26 cellular contexts compared by ENCODE assay signal in genomic region chr12:42728770-42729531, GRCh38.
"Had no signal": no experiment of that assay in that cellular context is flagged by ENCODE, and none has a peak within 500 bp of the region (broad histone marks: within the 10 kb centered on the region; RNA-seq: fewer than 3 reads in every experiment).

No MANE protein-coding gene starts in this region.

- ATAC-seq: gastroesophageal sphincter; heart right ventricle; left lobe of liver; mucosa of descending colon; natural killer cell treated with Interleukin-12 subunit alpha and Interleukin-12 subunit beta and Interleukin-15 and Interleukin-18, amount 100 ng/mL, for 72 hours; sciatic nerve; stimulated activated memory B cell treated with anti-CD40 and anti-IgM and Interleukin-4, amounts not matched to agents 10 μg/mL and 1 μg/mL and 100 μg/mL, for 72 hours; upper lobe of right lung had no signal

- H3K4me3 ChIP-seq: esophagus muscularis mucosa, gastroesophageal sphincter, heart right ventricle, lung, mucosa of descending colon, prostate gland, right atrium auricular region, thoracic aorta, tibial nerve, upper lobe of right lung, uterus had no signal

- H3K4me1 ChIP-seq: foreskin keratinocyte, gastroesophageal sphincter, prostate gland, right atrium auricular region, tibial nerve, upper lobe of right lung, uterus had no signal

- H3K36me3 ChIP-seq: esophagus muscularis mucosa, gastroesophageal sphincter, heart right ventricle, prostate gland, right atrium auricular region, thoracic aorta, tibial nerve, upper lobe of right lung, uterus had no signal

- H3K9me3 ChIP-seq: prostate gland, thoracic aorta, upper lobe of right lung, uterus had no signal

- H3K36me3 Mint-ChIP-seq: memory B cell; naive B cell; natural killer cell treated with Interleukin-12 subunit alpha and Interleukin-12 subunit beta and Interleukin-15 and Interleukin-18, amount 100 ng/mL, for 72 hours; stimulated activated memory B cell treated with anti-CD40 and anti-IgM and Interleukin-4, amounts not matched to agents 10 μg/mL and 1 μg/mL and 100 μg/mL, for 72 hours had no signal

- H3K4me3 Mint-ChIP-seq: memory B cell; mesothelial cell of epicardium; naive B cell; natural killer cell treated with Interleukin-12 subunit alpha and Interleukin-12 subunit beta and Interleukin-15 and Interleukin-18, amount 100 ng/mL, for 72 hours; neural crest cell; stimulated activated memory B cell treated with anti-CD40 and anti-IgM and Interleukin-4, amounts not matched to agents 10 μg/mL and 1 μg/mL and 100 μg/mL, for 72 hours; stimulated activated naive CD8-positive, alpha-beta T cell treated with anti-CD3 and anti-CD28 coated beads, Interleukin-15, Interleukin-2, amounts not matched to agents 100 ng/mL and 50 ng/mL, for 24 hours had no signal

- H3K27ac Mint-ChIP-seq: memory B cell; naive B cell; natural killer cell treated with Interleukin-12 subunit alpha and Interleukin-12 subunit beta and Interleukin-15 and Interleukin-18, amount 100 ng/mL, for 72 hours; stimulated activated memory B cell treated with anti-CD40 and anti-IgM and Interleukin-4, amounts not matched to agents 10 μg/mL and 1 μg/mL and 100 μg/mL, for 72 hours; stimulated activated naive CD8-positive, alpha-beta T cell treated with anti-CD3 and anti-CD28 coated beads, Interleukin-15, Interleukin-2, amounts not matched to agents 100 ng/mL and 50 ng/mL, for 24 hours had no signal

- H3K27ac ChIP-seq: epithelial cell of prostate, esophagus muscularis mucosa, foreskin keratinocyte, gastroesophageal sphincter, heart right ventricle, prostate gland, right atrium auricular region, thoracic aorta, tibial nerve, upper lobe of right lung, uterus had no signal

- H3K4me1 Mint-ChIP-seq: memory B cell; naive B cell; neural crest cell; stimulated activated memory B cell treated with anti-CD40 and anti-IgM and Interleukin-4, amounts not matched to agents 10 μg/mL and 1 μg/mL and 100 μg/mL, for 72 hours had no signal

- H3K27me3 Mint-ChIP-seq: natural killer cell treated with Interleukin-12 subunit alpha and Interleukin-12 subunit beta and Interleukin-15 and Interleukin-18, amount 100 ng/mL, for 72 hours; stimulated activated memory B cell treated with anti-CD40 and anti-IgM and Interleukin-4, amounts not matched to agents 10 μg/mL and 1 μg/mL and 100 μg/mL, for 72 hours; stimulated activated naive CD8-positive, alpha-beta T cell treated with anti-CD3 and anti-CD28 coated beads, Interleukin-15, Interleukin-2, amounts not matched to agents 100 ng/mL and 50 ng/mL, for 24 hours had no signal

- H3K9me3 Mint-ChIP-seq: stimulated activated memory B cell treated with anti-CD40 and anti-IgM and Interleukin-4, amounts not matched to agents 10 μg/mL and 1 μg/mL and 100 μg/mL, for 72 hours had no signal

- H3K27me3 ChIP-seq: esophagus muscularis mucosa, foreskin keratinocyte, gastroesophageal sphincter, heart right ventricle, right atrium auricular region, tibial nerve, upper lobe of right lung, uterus had no signal

- DNase-seq: cortex of kidney; heart right ventricle; kidney; mucosa of descending colon; naive B cell; stimulated activated CD4-positive, alpha-beta T cell treated with anti-CD3 and anti-CD28 coated beads, Interleukin-2, amount 100 ng/mL, for 24 hours; stimulated activated CD4-positive, alpha-beta T cell treated with anti-CD3 and anti-CD28 coated beads, Interleukin-4, amount 100 ng/mL, for 4 hours; upper lobe of right lung; uterus had no signal
